1 cellular context compared by ENCODE assay signal in the genomic region with DNA sequence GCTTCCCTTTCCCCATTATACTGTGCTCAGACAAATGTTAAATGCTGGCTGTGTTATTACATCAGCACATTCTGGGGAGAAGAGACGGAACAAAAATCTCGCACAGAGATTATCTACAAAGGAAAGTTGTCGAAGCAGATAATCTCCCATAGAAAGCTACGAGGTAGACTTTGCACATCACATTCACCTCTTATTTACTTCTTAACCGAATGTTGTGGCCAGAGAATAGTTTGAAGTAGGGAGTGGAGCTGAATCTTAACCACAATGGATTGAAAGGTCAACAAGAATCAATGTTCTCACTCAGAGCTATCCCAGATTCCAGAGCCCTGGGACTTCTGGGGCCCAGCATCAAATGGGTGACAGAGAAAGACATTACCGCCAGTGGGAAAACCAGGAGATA.
TF ChIP-seq lines count a peak whose summit lies in the region.

No MANE protein-coding gene starts in this region.

TF ChIP-seq in HepG2, 621 proteins besides CTCF, POLR2A, EP300 and RAD21 (continued from another document):
- TF ChIP-seq, protein P1, sequence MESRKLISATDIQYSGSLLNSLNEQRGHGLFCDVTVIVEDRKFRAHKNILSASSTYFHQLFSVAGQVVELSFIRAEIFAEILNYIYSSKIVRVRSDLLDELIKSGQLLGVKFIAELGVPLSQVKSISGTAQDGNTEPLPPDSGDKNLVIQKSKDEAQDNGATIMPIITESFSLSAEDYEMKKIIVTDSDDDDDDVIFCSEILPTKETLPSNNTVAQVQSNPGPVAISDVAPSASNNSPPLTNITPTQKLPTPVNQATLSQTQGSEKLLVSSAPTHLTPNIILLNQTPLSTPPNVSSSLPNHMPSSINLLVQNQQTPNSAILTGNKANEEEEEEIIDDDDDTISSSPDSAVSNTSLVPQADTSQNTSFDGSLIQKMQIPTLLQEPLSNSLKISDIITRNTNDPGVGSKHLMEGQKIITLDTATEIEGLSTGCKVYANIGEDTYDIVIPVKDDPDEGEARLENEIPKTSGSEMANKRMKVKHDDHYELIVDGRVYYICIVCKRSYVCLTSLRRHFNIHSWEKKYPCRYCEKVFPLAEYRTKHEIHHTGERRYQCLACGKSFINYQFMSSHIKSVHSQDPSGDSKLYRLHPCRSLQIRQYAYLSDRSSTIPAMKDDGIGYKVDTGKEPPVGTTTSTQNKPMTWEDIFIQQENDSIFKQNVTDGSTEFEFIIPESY (CRISPR knock-in tag; IDR thresholded peaks at IDR 0.05), result 0 out of 2 replicates have a peak, but pooled peaks have one; percentile 7
- peak in 1 of 2 experiments; percentile 63; a peak in 1 of 4 replicates for TF ChIP-seq NR2F1 (CRISPR knock-in tag; IDR thresholded peaks at IDR 0.05)
TF ChIP-seq in HepG2: peak in this region for 12.
